In the genomic region with DNA sequence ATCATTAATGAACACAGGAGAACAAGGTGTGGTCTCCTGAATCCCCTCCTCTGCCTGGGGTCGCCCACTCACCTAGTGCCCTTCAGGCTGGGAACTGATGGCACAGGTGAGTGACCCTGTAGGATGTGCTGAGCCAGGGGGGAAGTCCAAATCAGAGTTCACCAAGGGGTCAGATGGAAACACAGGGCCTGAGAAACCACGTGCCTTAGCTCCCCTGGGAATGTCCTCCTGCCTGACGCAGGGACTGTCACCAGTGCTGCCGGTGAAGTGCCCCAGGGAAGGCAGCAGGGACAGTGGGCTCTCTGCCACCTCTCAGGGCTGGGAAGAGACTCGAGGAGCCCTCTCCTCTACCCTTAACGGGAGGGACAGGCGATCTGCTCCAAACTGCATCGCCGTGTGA, we compare ENCODE assay signal across 1 cellular context.
TF ChIP-seq lines count a peak whose summit lies in the region.

No MANE protein-coding gene starts in this region.

TF ChIP-seq in SK-N-SH, 30 proteins besides CTCF, POLR2A, EP300 and RAD21 (continued from another document):
- TF ChIP-seq, protein P1, sequence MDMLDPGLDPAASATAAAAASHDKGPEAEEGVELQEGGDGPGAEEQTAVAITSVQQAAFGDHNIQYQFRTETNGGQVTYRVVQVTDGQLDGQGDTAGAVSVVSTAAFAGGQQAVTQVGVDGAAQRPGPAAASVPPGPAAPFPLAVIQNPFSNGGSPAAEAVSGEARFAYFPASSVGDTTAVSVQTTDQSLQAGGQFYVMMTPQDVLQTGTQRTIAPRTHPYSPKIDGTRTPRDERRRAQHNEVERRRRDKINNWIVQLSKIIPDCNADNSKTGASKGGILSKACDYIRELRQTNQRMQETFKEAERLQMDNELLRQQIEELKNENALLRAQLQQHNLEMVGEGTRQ (IDR thresholded peaks at IDR 0.05; ENCODE audit: borderline replicate concordance, low read depth, low read length): no peak
- no peak for TF ChIP-seq RXRA (IDR thresholded peaks at IDR 0.05; ENCODE audit: borderline replicate concordance, low read depth)
- TF ChIP-seq JUND (IDR thresholded peaks at IDR 0.05): no peak
- no peak for TF ChIP-seq EZH2phosphoT487 (IDR thresholded peaks at IDR 0.05; ENCODE audit: borderline replicate concordance, low read depth)
